Comparison of ENCODE assay signal across 9 cellular contexts in genomic region chr16:57277586-57277985, GRCh38. TPM values are rescaled to one million over a fixed set of nuclear protein-coding genes. Genes with fewer than 3 reads are reported as not detected.
DNase-seq lines count a peak whose midpoint lies in the region; ATAC-seq, FAIRE-seq and TF ChIP-seq lines count a peak whose summit lies in the region.
"Had no signal": no experiment of that assay in that cellular context is flagged by ENCODE, and none has a peak within 500 bp of the region (broad histone marks: within the 10 kb centered on the region; RNA-seq: fewer than 3 reads in every experiment).

No MANE protein-coding gene starts in this region.

- in situ Hi-C loops in GM12878 (cut with MboI), result no loop called here

- H4K20me1 ChIP-seq in SK-N-SH (ENCODE audit: insufficient read depth), result no peaks in the 10 kb centered on the region
- H4K20me1 ChIP-seq in GM12878 (ENCODE audit: control insufficient read depth, insufficient read depth), result no peaks in the 10 kb centered on the region

- intact Hi-C loops in GM12878 (cut with micrococcal nuclease; ENCODE audit: unreplicated experiment), result no loop called here

- H3K27ac ChIP-seq in SK-N-SH (ENCODE audit: low read depth in 2 of 2, low read length in 1 of 2) (no peak overlapping the region), GM12878 (ENCODE audit: control insufficient read depth, insufficient read depth) (no peak overlapping the region)

- POLR2A ChIA-PET in SK-N-SH (lab: Yijun Ruan, JAX) (no interaction called here), GM12878 (lab: Charles Lee) (interaction anchor here (1.0 to 1.4 kb wide), 2 partner anchors 18 to 56 kb away, joined by 3 to 4 read pairs; no protein-coding TSS in a partner anchor)

- H3K9ac ChIP-seq in SK-N-SH (no peak overlapping the region), GM12878 (ENCODE audit: control insufficient read depth, insufficient read depth, low read length) (no peak overlapping the region)

- peaks cover 19% of the 10 kb centered on the region for H3K27me3 Mint-ChIP-seq in HFFc6 (ENCODE audit: insufficient read depth)

- no peaks in the 10 kb centered on the region for H3K27me3 ChIP-seq in SK-N-SH (ENCODE audit: insufficient read depth)
- H3K27me3 ChIP-seq in GM12878 (replicated peaks in 1 of 2; ENCODE audit: control insufficient read depth in 2 of 2, insufficient read depth in 2 of 2, low read length in 1 of 2), result no peaks in the 10 kb centered on the region; a peak in 1 of 4 replicates

- ATAC-seq in GM12878 (peak; percentile 88), HG03139 (IDR thresholded peaks at IDR 0.05; ENCODE audit: unreplicated experiment) (no peak)

- no peak for TF ChIP-seq POLR2A in GM12878 (IDR thresholded peaks at IDR 0.05; ENCODE audit: low read depth, low read length)

- TF ChIP-seq CTCF in HFFc6 (IDR thresholded peaks at IDR 0.05) (no peak), SK-N-SH (IDR thresholded peaks at IDR 0.05) (no peak), GM12878 (IDR thresholded peaks at IDR 0.05 in 2 of 3, conservative IDR thresholded peaks at IDR 0.05 in 1 of 3; ENCODE audit: control insufficient read depth in 2 of 3, extremely low read depth in 1 of 3, insufficient read depth in 1 of 3, low read depth in 3 of 3, low read length in 3 of 3) (no peak)

- no peaks in the 10 kb centered on the region for H3K9me3 ChIP-seq in SK-N-SH
- no peaks in the 10 kb centered on the region for H3K9me3 ChIP-seq in GM12878 (replicated peaks; ENCODE audit: control insufficient read depth, insufficient read depth, low read length)

- H3K9me2 ChIP-seq in SK-N-SH, result no peaks in the 10 kb centered on the region

- 77% methylated on average over 1 of the region's 1 CpG for WGBS in SK-N-SH (ENCODE audit: low lambda C conversion rate)
- WGBS in GM12878 (ENCODE audit: insufficient coverage, insufficient replicate concordance, low lambda C conversion rate, missing lambda C conversion rate), result 0% methylated on average over 1 of the region's 1 CpG

- SMC1A ChIA-PET in GM12878 (lab: Charles Lee; ENCODE audit: uncharacterized antibody, unreplicated experiment), result interaction anchor here (1.1 to 1.7 kb wide), 4 partner anchors 10 to 245 kb away, joined by 3 to 4 read pairs (median 3); no protein-coding TSS in a partner anchor

- FAIRE-seq in GM12878 (lab: Jason Lieb, UNC), result no peak

- TF ChIP-seq RAD21 in SK-N-SH (IDR thresholded peaks at IDR 0.05; ENCODE audit: low read length), result no peak
- no peak for TF ChIP-seq RAD21 in GM12878 (IDR thresholded peaks at IDR 0.05; ENCODE audit: insufficient read depth, low read depth, low read length)

- H3K79me2 ChIP-seq in SK-N-SH (ENCODE audit: insufficient read depth) (no peaks in the 10 kb centered on the region), GM12878 (ENCODE audit: control insufficient read depth, insufficient read depth, low read length) (no peaks in the 10 kb centered on the region)

- H3K9me3 Mint-ChIP-seq in HFFc6, result no peaks in the 10 kb centered on the region
- H3K9me3 Mint-ChIP-seq: nephron had no signal

- DNase-seq in HFFc6 (peak; percentile 73), SK-N-SH (no peak), GM12878 (ENCODE audit: low read depth, low spot score) (no peak), renal cortical epithelial cell (ENCODE audit: low read depth) (peak; percentile 93), NCI-H1417 treated with DMSO at 0.1 percent for 48 hours (lab: John Stamatoyannopoulos, UW) (no peak), NCI-H146 treated with DMSO at 0.1 percent for 48 hours (lab: John Stamatoyannopoulos, UW; ENCODE audit: unreplicated experiment) (no peak), SK-N-DZ (ENCODE audit: low spot score) (no peak)

- H3K4me2 ChIP-seq in SK-N-SH, result 0 out of 2 replicates have a peak overlapping the region, but pooled peaks have one; percentile 15
- H3K4me2 ChIP-seq in GM12878 (ENCODE audit: control insufficient read depth, insufficient read depth), result no peak overlapping the region

- H3K36me3 ChIP-seq in SK-N-SH (replicated peaks in 1 of 2; ENCODE audit: control insufficient read depth in 1 of 2, insufficient read depth in 2 of 2, low read length in 1 of 2) (no peaks in the 10 kb centered on the region), GM12878 (ENCODE audit: control insufficient read depth in 2 of 2, insufficient read depth in 2 of 2, low read length in 1 of 2) (no peaks in the 10 kb centered on the region)

- TF ChIP-seq EP300 in SK-N-SH (IDR thresholded peaks at IDR 0.05; ENCODE audit: borderline replicate concordance in 1 of 2, low read depth in 1 of 2, low read length in 1 of 2) (no peak), GM12878 (IDR thresholded peaks at IDR 0.05; ENCODE audit: borderline replicate concordance in 1 of 2, control insufficient read depth in 1 of 2, low read depth in 2 of 2, low read length in 2 of 2) (no peak)

- H3K4me3 Mint-ChIP-seq in HFFc6, result peak overlapping the region; percentile 73
- H3K4me3 Mint-ChIP-seq: nephron had no signal

- H3K4me1 ChIP-seq in SK-N-SH (ENCODE audit: control insufficient read depth in 1 of 2, insufficient read depth in 2 of 2, low read depth in 1 of 2, low read length in 1 of 2), result peaks cover 4 to 6% of the 10 kb centered on the region in 2 experiments; a peak in 2 of 4 replicates
- H3K4me1 ChIP-seq in GM12878 (ENCODE audit: control insufficient read depth, insufficient read depth, low read length), result no peaks in the 10 kb centered on the region

- peak overlapping the region; percentile 81 for H3K27ac Mint-ChIP-seq in HFFc6
- H3K27ac Mint-ChIP-seq: nephron had no signal

- H3K4me3 ChIP-seq in SK-N-SH (ENCODE audit: low read depth in 2 of 2, low read length in 1 of 2) (no peak overlapping the region), GM12878 (no peak overlapping the region)

- CTCF ChIA-PET in SK-N-SH (lab: Yijun Ruan, JAX) (interaction anchor here (0.8 to 1.2 kb wide), 2 partner anchors 15 to 140 kb away, joined by 3 read pairs; no protein-coding TSS in a partner anchor), GM12878 (lab: Yijun Ruan, JAX) (interaction anchor here (1.2 kb wide), 1 partner anchor 39 kb away, joined by 3 read pairs; no protein-coding TSS in a partner anchor)

- no TSS peak for BruUV-seq in GM12878 (replicated peaks; lab: Mats Ljungman, UMichigan)

- H3K4me1 Mint-ChIP-seq in HFFc6 (ENCODE audit: low read depth), result peaks cover 36% of the 10 kb centered on the region
- H3K4me1 Mint-ChIP-seq: nephron had no signal

- no peaks in the 10 kb centered on the region for H3K36me3 Mint-ChIP-seq in HFFc6 (ENCODE audit: low read depth)

- RAD21 ChIA-PET in GM12878 (lab: Charles Lee; ENCODE audit: unreplicated experiment), result no interaction called here

- H2AFZ ChIP-seq in SK-N-SH (ENCODE audit: low read depth) (no peak overlapping the region), GM12878 (ENCODE audit: control insufficient read depth, low read depth, low read length) (no peak overlapping the region)

- H3F3A ChIP-seq in SK-N-SH (replicated peaks; ENCODE audit: insufficient read depth), result peaks cover 4% of the 10 kb centered on the region

RNA-seq across cellular contexts. Expression of gene PLLP, which starts 6.9 kb away (rescaled TPM):
- total RNA-seq in HFFc6 (2021; fragmentation: NEBNext Ultra II Directional; extraction: Animal tissue kit (Norgen Biotek cat#: 25700)), result not detected
- polyA plus RNA-seq in SK-N-SH (2012; rRNA removed), result 0.86 and 1.3 TPM in 2 replicates
- 0.75 and 0.81 TPM in 2 replicates for polyA plus RNA-seq in SK-N-SH (2012; cell fraction: cytosol; rRNA removed)
- 0.31 and 0.58 TPM in 2 replicates for polyA plus RNA-seq in SK-N-SH (2012; cell fraction: nucleus; rRNA removed)
- total RNA-seq in GM12878 (2013; cell fraction: nucleolus; rRNA removed), result 1.3 and 1.8 TPM in 2 replicates
- total RNA-seq in GM12878 (2014; rRNA removed), result 0.65 and 0.79 TPM in 2 replicates
- 0.27 and 0.28 TPM in 2 replicates for total RNA-seq in GM12878 (2014; rRNA removed; fragmentation: Illumina TruSeq; extraction: Trizol)
- 0.77 and 1.3 TPM in 2 replicates for total RNA-seq in GM12878 (2021)
- 0.75 TPM for polyA plus RNA-seq in GM12878 (2011; ENCODE audit: low read depth)
- 4.5 and 5.8 TPM in 2 replicates for polyA plus RNA-seq in GM12878 (2011; rRNA removed)
- polyA plus RNA-seq in GM12878 (2011; cell fraction: cytosol; rRNA removed), result 7.2 and 8.2 TPM in 2 replicates
- 2.8 and 4.8 TPM in 2 replicates for polyA plus RNA-seq in GM12878 (2011; cell fraction: nucleus; rRNA removed)
- polyA plus RNA-seq in GM12878 (2012), result 1.2 and 1.4 TPM in 2 replicates
- polyA plus RNA-seq in GM12878 (2014; fragmentation: Illumina TruSeq; extraction: Trizol), result 0.44 and 0.54 TPM in 2 replicates
- polyA plus RNA-seq in GM12878 (2014; fragmentation: Nextera tagmentation; extraction: Ambion mirVana), result under 1 TPM; 0.23 to 0.49 TPM
- polyA plus RNA-seq in GM12878 (2014; rRNA removed), result 1.2 TPM in 2 replicates
- under 1 TPM; 0.21 to 0.88 TPM for polyA plus RNA-seq in GM12878 (2016; fragmentation: Nextera tagmentation; extraction: Ambion mirVana)
- 2.9 and 3.6 TPM in 2 replicates for polyA minus RNA-seq in GM12878 (2011; rRNA and poly(A)+ RNA removed)
- polyA minus RNA-seq in GM12878 (2011; cell fraction: cytosol; rRNA and poly(A)+ RNA removed), result 0.94 and 1.6 TPM in 2 replicates
- 1.1 and 1.6 TPM in 2 replicates for polyA minus RNA-seq in GM12878 (2011; cell fraction: nucleus; rRNA and poly(A)+ RNA removed)
- total RNA-seq in renal cortical epithelial cell, result 20.6 and 66.5 TPM in 2 replicates
- 1.3 and 3.9 TPM in 2 replicates for polyA plus RNA-seq in SK-N-DZ (2014; cell fraction: cytosol; rRNA removed)
- 1.8 and 2.1 TPM in 2 replicates for polyA plus RNA-seq in SK-N-DZ (2014; cell fraction: nucleus; rRNA removed)

RNA-seq across cellular contexts. Expression of gene ARL2BP, which starts 32.5 kb away (rescaled TPM):
- total RNA-seq in HFFc6 (2021; fragmentation: NEBNext Ultra II Directional; extraction: Animal tissue kit (Norgen Biotek cat#: 25700)), result 10 to 100 TPM; 70.3 to 80.0 (median 76.7) TPM
- polyA plus RNA-seq in SK-N-SH (2012; rRNA removed) (61.8 and 70.3 TPM in 2 replicates), GM12878 (2011; rRNA removed) (51.1 and 56.6 TPM in 2 replicates), GM12878 (2014; fragmentation: Illumina TruSeq; extraction: Trizol) (33.6 and 35.5 TPM in 2 replicates), GM12878 (2014; fragmentation: Nextera tagmentation; extraction: Ambion mirVana) (10 to 100 TPM; 12.5 to 20.5 TPM), GM12878 (2014; rRNA removed) (21.7 and 23.9 TPM in 2 replicates), GM12878 (2016; fragmentation: Nextera tagmentation; extraction: Ambion mirVana) (10 to 100 TPM; 44.2 to 50.9 TPM)
- polyA plus RNA-seq in SK-N-SH (2012; cell fraction: cytosol; rRNA removed), result 75.9 and 83.6 TPM in 2 replicates
- polyA plus RNA-seq in SK-N-SH (2012; cell fraction: nucleus; rRNA removed), result 20.8 and 24.7 TPM in 2 replicates
- total RNA-seq in GM12878 (2013; cell fraction: nucleolus; rRNA removed), result 9.4 and 9.6 TPM in 2 replicates
- total RNA-seq in GM12878 (2014; rRNA removed) (30.9 and 35.8 TPM in 2 replicates), GM12878 (2014; rRNA removed; fragmentation: Illumina TruSeq; extraction: Trizol) (26.3 and 27.4 TPM in 2 replicates), GM12878 (2021) (25.5 and 28.5 TPM in 2 replicates), renal cortical epithelial cell (71.2 and 105 TPM in 2 replicates)
- 17.5 TPM for polyA plus RNA-seq in GM12878 (2011; ENCODE audit: low read depth)
- polyA plus RNA-seq in GM12878 (2011; cell fraction: cytosol; rRNA removed), result 35.3 and 41.2 TPM in 2 replicates
- 17.4 and 18.8 TPM in 2 replicates for polyA plus RNA-seq in GM12878 (2011; cell fraction: nucleus; rRNA removed)
- 19.1 and 21.0 TPM in 2 replicates for polyA plus RNA-seq in GM12878 (2012)
- polyA minus RNA-seq in GM12878 (2011; rRNA and poly(A)+ RNA removed), result 24.3 and 31.6 TPM in 2 replicates
- 12.7 and 22.0 TPM in 2 replicates for polyA minus RNA-seq in GM12878 (2011; cell fraction: cytosol; rRNA and poly(A)+ RNA removed)
- polyA minus RNA-seq in GM12878 (2011; cell fraction: nucleus; rRNA and poly(A)+ RNA removed), result 5.2 and 6.2 TPM in 2 replicates
- polyA plus RNA-seq in SK-N-DZ (2014; cell fraction: cytosol; rRNA removed), result 94.3 and 103 TPM in 2 replicates
- polyA plus RNA-seq in SK-N-DZ (2014; cell fraction: nucleus; rRNA removed), result 43.5 and 43.9 TPM in 2 replicates

Comparison
In these comparisons a context has a peak if more than half of its experiments do, and no peak if none do; other contexts are left out.
1. DNase-seq: peak in HFFc6 (single experiment) and renal cortical epithelial cell (single experiment); none in SK-N-SH (single experiment), GM12878 (single experiment), NCI-H1417 treated with DMSO at 0.1 percent for 48 hours (single experiment), NCI-H146 treated with DMSO at 0.1 percent for 48 hours (single experiment) and SK-N-DZ (single experiment).